Comparison of ENCODE assay signal across 1 cellular context in the genomic region with DNA sequence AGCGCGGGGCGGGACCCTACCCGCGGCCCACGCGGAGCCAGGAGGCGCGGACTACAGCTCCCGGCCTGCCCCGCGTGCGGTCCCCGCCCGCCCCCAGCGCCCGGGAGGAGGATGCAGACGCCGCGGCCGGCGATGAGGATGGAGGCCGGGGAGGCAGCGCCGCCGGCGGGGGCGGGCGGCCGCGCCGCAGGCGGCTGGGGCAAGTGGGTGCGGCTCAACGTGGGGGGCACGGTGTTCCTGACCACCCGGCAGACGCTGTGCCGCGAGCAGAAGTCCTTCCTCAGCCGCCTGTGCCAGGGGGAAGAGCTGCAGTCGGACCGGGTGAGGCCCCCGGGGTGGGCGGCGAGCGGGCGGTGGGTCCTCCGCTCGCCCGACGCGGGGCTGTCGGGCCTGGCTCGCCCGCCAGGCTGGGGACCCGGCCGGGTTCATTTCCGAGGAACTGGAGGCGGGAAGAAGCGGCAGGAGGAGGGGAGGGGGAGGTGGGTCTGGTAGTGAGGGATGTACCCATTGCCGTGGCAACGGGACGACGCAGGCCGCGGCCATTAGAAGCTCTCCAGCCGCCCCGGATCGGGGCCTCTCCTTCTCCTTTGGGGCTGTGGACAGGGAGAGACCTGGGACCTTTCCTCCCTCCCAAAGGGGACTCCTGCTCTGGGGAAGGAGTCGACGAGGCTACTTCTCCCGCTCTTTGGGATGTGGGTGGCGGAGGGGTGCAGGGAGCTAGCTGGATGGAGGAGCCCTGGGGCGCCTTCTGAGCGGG.
TF ChIP-seq lines count a peak whose summit lies in the region.

A gene with protein sequence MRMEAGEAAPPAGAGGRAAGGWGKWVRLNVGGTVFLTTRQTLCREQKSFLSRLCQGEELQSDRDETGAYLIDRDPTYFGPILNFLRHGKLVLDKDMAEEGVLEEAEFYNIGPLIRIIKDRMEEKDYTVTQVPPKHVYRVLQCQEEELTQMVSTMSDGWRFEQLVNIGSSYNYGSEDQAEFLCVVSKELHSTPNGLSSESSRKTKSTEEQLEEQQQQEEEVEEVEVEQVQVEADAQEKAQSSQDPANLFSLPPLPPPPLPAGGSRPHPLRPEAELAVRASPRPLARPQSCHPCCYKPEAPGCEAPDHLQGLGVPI (plus strand): TSS at position 114 of the 757 bp plus-strand sequence. CDS start 19 bp downstream, at position 133.

TF ChIP-seq in IMR-90, 13 proteins besides CTCF, POLR2A, EP300 and RAD21 (continued from another document):
- TF ChIP-seq, protein P1, sequence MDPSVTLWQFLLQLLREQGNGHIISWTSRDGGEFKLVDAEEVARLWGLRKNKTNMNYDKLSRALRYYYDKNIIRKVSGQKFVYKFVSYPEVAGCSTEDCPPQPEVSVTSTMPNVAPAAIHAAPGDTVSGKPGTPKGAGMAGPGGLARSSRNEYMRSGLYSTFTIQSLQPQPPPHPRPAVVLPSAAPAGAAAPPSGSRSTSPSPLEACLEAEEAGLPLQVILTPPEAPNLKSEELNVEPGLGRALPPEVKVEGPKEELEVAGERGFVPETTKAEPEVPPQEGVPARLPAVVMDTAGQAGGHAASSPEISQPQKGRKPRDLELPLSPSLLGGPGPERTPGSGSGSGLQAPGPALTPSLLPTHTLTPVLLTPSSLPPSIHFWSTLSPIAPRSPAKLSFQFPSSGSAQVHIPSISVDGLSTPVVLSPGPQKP (IDR thresholded peaks at IDR 0.05; ENCODE audit: borderline replicate concordance, low read depth, low read length) = no peak
- no peak for TF ChIP-seq FOS (IDR thresholded peaks at IDR 0.05; ENCODE audit: low read depth, low read length)
- no peak for TF ChIP-seq BHLHE40 (IDR thresholded peaks at IDR 0.05; ENCODE audit: low read depth, low read length)
- TF ChIP-seq NFE2L2 (IDR thresholded peaks at IDR 0.05; ENCODE audit: low read depth, low read length) = no peak
- peak; percentile 59; the same call in 1 of the 2 replicates for TF ChIP-seq MXI1 (IDR thresholded peaks at IDR 0.05; ENCODE audit: borderline replicate concordance, low read depth, low read length)
- TF ChIP-seq RFX5 (IDR thresholded peaks at IDR 0.05; ENCODE audit: low read depth, low read length) = no peak
- TF ChIP-seq MAZ (IDR thresholded peaks at IDR 0.05; ENCODE audit: borderline replicate concordance, low read depth, low read length) = peak; percentile 55; the same call in 1 of the 2 replicates
TF ChIP-seq in IMR-90: peak in this region for 2.
